Comparison of ENCODE assay signal across 8 cellular contexts in genomic region chr10:21581421-21581834, GRCh38. TPM values are rescaled to one million over a fixed set of nuclear protein-coding genes. Genes with fewer than 3 reads are reported as not detected.
DNase-seq lines count a peak whose midpoint lies in the region; ATAC-seq and TF ChIP-seq lines count a peak whose summit lies in the region.
"Not testable (repeated sequence)": the region's sequence is repeated elsewhere in the genome, so short reads cannot be mapped to it uniquely, and the experiment has no call there.

No MANE protein-coding gene starts in this region.

- POLR2A ChIA-PET in activated B cell treated with CpG ODN at 0.5 μM for 24 hours (lab: Charles Lee): not testable (repeated sequence)

- peaks cover 26% of the 10 kb centered on the region for H3K4me1 Mint-ChIP-seq in activated B cell treated with CpG ODN at 0.5 μM for 24 hours
- H3K4me1 Mint-ChIP-seq in stimulated activated naive CD8-positive, alpha-beta T cell treated with anti-CD3 and anti-CD28 coated beads, Interleukin-15, Interleukin-2, amounts not matched to agents 100 ng/mL and 50 ng/mL, for 24 hours (ENCODE audit: low read depth): peaks cover 60% of the 10 kb centered on the region

- TF ChIP-seq POLR2A in GM18505 (IDR thresholded peaks at IDR 0.05; ENCODE audit: borderline replicate concordance, extremely low read depth, insufficient read depth, insufficient read length): not testable (repeated sequence)

- DNase-seq in activated B cell treated with CpG ODN at 0.5 μM for 24 hours: not testable (repeated sequence)
- DNase-seq in amniotic epithelial cell (ENCODE audit: low read depth): peak; percentile 94
- peak; percentile 39 for DNase-seq in kidney tubule cell (ENCODE audit: low spot score)

- intact Hi-C loops in activated B cell treated with CpG ODN at 0.5 μM for 24 hours (cut with micrococcal nuclease): not testable (repeated sequence)

- H3K4me3 Mint-ChIP-seq in activated B cell treated with CpG ODN at 0.5 μM for 24 hours: peak overlapping the region; percentile 11
- H3K4me3 Mint-ChIP-seq in stimulated activated naive CD8-positive, alpha-beta T cell treated with anti-CD3 and anti-CD28 coated beads, Interleukin-15, Interleukin-2, amounts not matched to agents 100 ng/mL and 50 ng/mL, for 24 hours: peak overlapping the region; percentile 44

- H3K9me3 Mint-ChIP-seq in activated B cell treated with CpG ODN at 0.5 μM for 24 hours: not testable (repeated sequence)
- peaks cover 14% of the 10 kb centered on the region for H3K9me3 Mint-ChIP-seq in stimulated activated naive CD8-positive, alpha-beta T cell treated with anti-CD3 and anti-CD28 coated beads, Interleukin-15, Interleukin-2, amounts not matched to agents 100 ng/mL and 50 ng/mL, for 24 hours

- CTCF ChIA-PET in activated B cell treated with CpG ODN at 0.5 μM for 24 hours (lab: Charles Lee): not testable (repeated sequence)

- not testable (repeated sequence) for TF ChIP-seq CTCF in activated B cell treated with CpG ODN at 0.5 μM for 24 hours (IDR thresholded peaks at IDR 0.05)

- H3K27me3 Mint-ChIP-seq in activated B cell treated with CpG ODN at 0.5 μM for 24 hours; stimulated activated naive CD8-positive, alpha-beta T cell treated with anti-CD3 and anti-CD28 coated beads, Interleukin-15, Interleukin-2, amounts not matched to agents 100 ng/mL and 50 ng/mL, for 24 hours: not testable (repeated sequence)

- ATAC-seq in GM18505 (IDR thresholded peaks at IDR 0.05; ENCODE audit: unreplicated experiment): peak; percentile 75
- peak; percentile 63 for ATAC-seq in GM19468 (IDR thresholded peaks at IDR 0.05; ENCODE audit: extremely low read depth, unreplicated experiment)
- ATAC-seq in HG02763 (IDR thresholded peaks at IDR 0.05; ENCODE audit: unreplicated experiment): peak; percentile 75
- ATAC-seq in HG03432 (IDR thresholded peaks at IDR 0.05; ENCODE audit: unreplicated experiment): peak; percentile 85
- peak; percentile 84 for ATAC-seq in activated B cell treated with CpG ODN at 0.5 μM for 24 hours (ENCODE audit: low read depth)

- peaks cover 33% of the 10 kb centered on the region for H3K36me3 Mint-ChIP-seq in activated B cell treated with CpG ODN at 0.5 μM for 24 hours (ENCODE audit: low read depth)
- H3K36me3 Mint-ChIP-seq in stimulated activated naive CD8-positive, alpha-beta T cell treated with anti-CD3 and anti-CD28 coated beads, Interleukin-15, Interleukin-2, amounts not matched to agents 100 ng/mL and 50 ng/mL, for 24 hours (ENCODE audit: low read depth): peaks cover 51% of the 10 kb centered on the region

- H3K27ac Mint-ChIP-seq in activated B cell treated with CpG ODN at 0.5 μM for 24 hours: peak overlapping the region; percentile 84
- H3K27ac Mint-ChIP-seq in stimulated activated naive CD8-positive, alpha-beta T cell treated with anti-CD3 and anti-CD28 coated beads, Interleukin-15, Interleukin-2, amounts not matched to agents 100 ng/mL and 50 ng/mL, for 24 hours: peak overlapping the region; percentile 92

RNA-seq across cellular contexts. Expression of gene MLLT10, which starts 47.4 kb away (rescaled TPM):
- total RNA-seq in activated B cell treated with CpG ODN at 0.5 μM for 24 hours: 40.6 and 48.7 TPM in 2 replicates

RNA-seq across cellular contexts. Expression of gene SKIDA1, which starts 55.9 kb away (rescaled TPM):
- 0.60 TPM in 1 of 2 replicates, not detected in the other for total RNA-seq in activated B cell treated with CpG ODN at 0.5 μM for 24 hours
